In genomic region chr14:73739899-73740685, GRCh38 we compare ENCODE assay signal across 10 cellular contexts. TPM values are rescaled to one million over a fixed set of nuclear protein-coding genes. Genes with fewer than 3 reads are reported as not detected.
DNase-seq lines count a peak whose midpoint lies in the region; ATAC-seq, FAIRE-seq and TF ChIP-seq lines count a peak whose summit lies in the region.
"Had no signal": no experiment of that assay in that cellular context is flagged by ENCODE, and none has a peak within 500 bp of the region (broad histone marks: within the 10 kb centered on the region; RNA-seq: fewer than 3 reads in every experiment).

No MANE protein-coding gene starts in this region.

- peak overlapping the region in 2 of 3 experiments; percentile 59 to 75; a peak in 2 of 7 replicates for H3K27ac Mint-ChIP-seq in H9
- peak overlapping the region; percentile 94 for H3K27ac Mint-ChIP-seq in activated naive CD8-positive, alpha-beta T cell treated with anti-CD3 and anti-CD28 coated beads, Interleukin-2, amount 10 ng/mL, durations not matched to agents 7 days and 5 days
- peak overlapping the region; percentile 90 for H3K27ac Mint-ChIP-seq in stimulated activated effector memory CD8-positive, alpha-beta T cell treated with anti-CD3 and anti-CD28 coated beads, Interleukin-12 subunit alpha, Interleukin-12 subunit beta, amount 100 ng/mL, for 72 hours

- H3K9me3 Mint-ChIP-seq in H9 = no peaks in the 10 kb centered on the region
- no peaks in the 10 kb centered on the region for H3K9me3 Mint-ChIP-seq in activated naive CD8-positive, alpha-beta T cell treated with anti-CD3 and anti-CD28 coated beads, Interleukin-2, amount 10 ng/mL, durations not matched to agents 7 days and 5 days
- H3K9me3 Mint-ChIP-seq in stimulated activated effector memory CD8-positive, alpha-beta T cell treated with anti-CD3 and anti-CD28 coated beads, Interleukin-12 subunit alpha, Interleukin-12 subunit beta, amount 100 ng/mL, for 72 hours = no peaks in the 10 kb centered on the region
- H3K9me3 Mint-ChIP-seq: activated T-cell treated with anti-CD3 and anti-CD28 coated beads, Interleukin-2, amount 50 U/mL, for 4 hours had no signal

- H3K27me3 ChIP-seq in H9 (ENCODE audit: insufficient read depth, low read length) (no peaks in the 10 kb centered on the region), keratinocyte (ENCODE audit: control insufficient read depth, extremely low read depth, insufficient read depth, low read length) (no peaks in the 10 kb centered on the region)

- no peak overlapping the region; the same call in 1 of the 2 replicates for H2BK15ac ChIP-seq in H9 (ENCODE audit: low read depth, low read length)

- no peaks in the 10 kb centered on the region for H3K9me3 ChIP-seq in H9 (ENCODE audit: control insufficient read depth, low read depth, low read length)
- H3K9me3 ChIP-seq in keratinocyte (ENCODE audit: control insufficient read depth, low read depth, low read length) = no peaks in the 10 kb centered on the region

- H2AFZ ChIP-seq in H9 (ENCODE audit: low read length) (no peak overlapping the region), keratinocyte (ENCODE audit: control insufficient read depth, low read length) (no peak overlapping the region)

- H2BK20ac ChIP-seq in H9 (ENCODE audit: low read depth, low read length, poor library complexity, severe bottlenecking) = no peak overlapping the region

- H3K79me1 ChIP-seq in H9 (ENCODE audit: insufficient read depth, low read depth, low read length, poor library complexity, severe bottlenecking) = no peaks in the 10 kb centered on the region

- H4K8ac ChIP-seq in H9 (replicated peaks; ENCODE audit: insufficient read length, low read depth, low read length) = no peak overlapping the region

- H3K14ac ChIP-seq in H9 (ENCODE audit: insufficient read depth, low read length) = no peak overlapping the region; the same call in none of the 2 replicates

- H3K23ac ChIP-seq in H9 (ENCODE audit: insufficient read length, low read depth, low read length) = no peak overlapping the region

- H3K9me1 ChIP-seq in keratinocyte (ENCODE audit: control insufficient read depth, extremely low read depth, insufficient read depth, low read length) = peaks cover 13% of the 10 kb centered on the region

- H3K56ac ChIP-seq in H9 (ENCODE audit: insufficient read length, low read depth, low read length) = no peak overlapping the region

- ATAC-seq in activated naive CD8-positive, alpha-beta T cell treated with anti-CD3 and anti-CD28 coated beads, Interleukin-2, amount 10 ng/mL, durations not matched to agents 7 days and 5 days (ENCODE audit: low read depth) = no peak
- ATAC-seq in stimulated activated effector memory CD8-positive, alpha-beta T cell treated with anti-CD3 and anti-CD28 coated beads, Interleukin-12 subunit alpha, Interleukin-12 subunit beta, amount 100 ng/mL, for 72 hours = no peak
- ATAC-seq in HG03439 (IDR thresholded peaks at IDR 0.05; ENCODE audit: unreplicated experiment) = no peak
- ATAC-seq: activated T-cell treated with anti-CD3 and anti-CD28 coated beads, Interleukin-2, amount 50 U/mL, for 4 hours had no signal

- no peaks in the 10 kb centered on the region; the same call in 1 of the 2 replicates for H3K79me2 ChIP-seq in H9 (ENCODE audit: insufficient read depth, low read length)
- H3K79me2 ChIP-seq in keratinocyte (ENCODE audit: control insufficient read depth, insufficient read depth, low read length) = peaks cover 81% of the 10 kb centered on the region

- H3K36me3 Mint-ChIP-seq in H9 (ENCODE audit: insufficient read depth in 1 of 3, low read depth in 3 of 3) = peaks cover 2 to 13% (median 8%) of the 10 kb centered on the region in 3 experiments; a peak in 4 of 7 replicates
- H3K36me3 Mint-ChIP-seq in activated naive CD8-positive, alpha-beta T cell treated with anti-CD3 and anti-CD28 coated beads, Interleukin-2, amount 10 ng/mL, durations not matched to agents 7 days and 5 days = peaks cover 16% of the 10 kb centered on the region
- H3K36me3 Mint-ChIP-seq in stimulated activated effector memory CD8-positive, alpha-beta T cell treated with anti-CD3 and anti-CD28 coated beads, Interleukin-12 subunit alpha, Interleukin-12 subunit beta, amount 100 ng/mL, for 72 hours = peaks cover 81% of the 10 kb centered on the region

- H3K4ac ChIP-seq in H9 (ENCODE audit: low read depth, low read length) = no peak overlapping the region

- DNase-seq in H9 (peak; percentile 16), keratinocyte (ENCODE audit: low read depth, low spot score) (no peak), NCI-H1092 treated with DMSO at 0.1 percent for 48 hours (lab: John Stamatoyannopoulos, UW) (no peak), COR-L47 (lab: John Stamatoyannopoulos, UW) (no peak), activated T-cell treated with anti-CD3 and anti-CD28 coated beads for 4 hours (no peak)
- DNase-seq in activated naive CD8-positive, alpha-beta T cell treated with anti-CD3 and anti-CD28 coated beads, Interleukin-2, amount 10 ng/mL, durations not matched to agents 7 days and 5 days = no peak
- DNase-seq in stimulated activated effector memory CD8-positive, alpha-beta T cell treated with anti-CD3 and anti-CD28 coated beads, Interleukin-12 subunit alpha, Interleukin-12 subunit beta, amount 100 ng/mL, for 72 hours (ENCODE audit: low spot score in 2 of 2) = no peak
- DNase-seq: activated T-cell treated with anti-CD3 and anti-CD28 coated beads, Interleukin-2, amount 50 U/mL, for 4 hours; stimulated activated CD4-positive, alpha-beta T cell treated with anti-CD3 and anti-CD28 coated beads, Interleukin-2, amount 100 ng/mL, for 24 hours had no signal

- no peaks in the 10 kb centered on the region; the same call in 1 of the 2 replicates for H3K4me1 ChIP-seq in H9 (ENCODE audit: insufficient read depth, low read length)
- peaks cover 54% of the 10 kb centered on the region for H3K4me1 ChIP-seq in keratinocyte (ENCODE audit: control insufficient read depth, extremely low read depth, insufficient read depth, low read length)

- H3T11ph ChIP-seq in H9 (ENCODE audit: low read length) = no peak overlapping the region

- H3K4me3 Mint-ChIP-seq in H9 = no peak overlapping the region
- H3K4me3 Mint-ChIP-seq in activated naive CD8-positive, alpha-beta T cell treated with anti-CD3 and anti-CD28 coated beads, Interleukin-2, amount 10 ng/mL, durations not matched to agents 7 days and 5 days = no peak overlapping the region
- H3K4me3 Mint-ChIP-seq in stimulated activated effector memory CD8-positive, alpha-beta T cell treated with anti-CD3 and anti-CD28 coated beads, Interleukin-12 subunit alpha, Interleukin-12 subunit beta, amount 100 ng/mL, for 72 hours = no peak overlapping the region
- H3K4me3 Mint-ChIP-seq: activated T-cell treated with anti-CD3 and anti-CD28 coated beads, Interleukin-2, amount 50 U/mL, for 4 hours had no signal

- H2BK5ac ChIP-seq in H9 (ENCODE audit: insufficient read length, low read length) = no peak overlapping the region

- no peak overlapping the region for H2AK5ac ChIP-seq in H9 (ENCODE audit: insufficient read length, low read length)

- FAIRE-seq in keratinocyte (lab: Jason Lieb, UNC) = no peak

- no peak overlapping the region for H4K91ac ChIP-seq in H9 (ENCODE audit: insufficient read length, low read depth, low read length)

- no peak overlapping the region for H2BK12ac ChIP-seq in H9 (ENCODE audit: insufficient read length, low read depth, low read length)

- no peak overlapping the region for H3K4me3 ChIP-seq in keratinocyte (ENCODE audit: control insufficient read depth in 2 of 3, extremely low read depth in 1 of 3, insufficient read depth in 2 of 3, low read depth in 1 of 3, low read length in 3 of 3)

- H3K27ac ChIP-seq in H9 (ENCODE audit: insufficient read length, low read depth, low read length) = no peak overlapping the region
- H3K27ac ChIP-seq in keratinocyte (ENCODE audit: control insufficient read depth, insufficient read depth, low read length) = peak overlapping the region; percentile 42

- no peak overlapping the region for H2BK120ac ChIP-seq in H9 (ENCODE audit: low read depth, low read length, poor library complexity, severe bottlenecking)

- H3K18ac ChIP-seq in H9 (ENCODE audit: insufficient read length, low read depth, low read length) = no peak overlapping the region

- dilution Hi-C loops in keratinocyte (cut with MboI; ENCODE audit: extremely low pct_ligation_motif_present, low sequenced_read_pairs) = no loop called here

- no peak overlapping the region for H4K5ac ChIP-seq in H9 (ENCODE audit: insufficient read length, low read depth, low read length)

- no CpG with 5 or more reads among the region's 12 CpGs for WGBS in H9 (ENCODE audit: extremely low coverage, insufficient read length, low lambda C conversion rate)

- peaks cover 22 to 41% of the 10 kb centered on the region in 2 experiments for H3K36me3 ChIP-seq in keratinocyte (ENCODE audit: control insufficient read depth in 2 of 2, extremely low read depth in 1 of 2, insufficient read depth in 2 of 2, low read length in 2 of 2)

- H3K27me3 Mint-ChIP-seq in H9 (ENCODE audit: low read depth) = peaks cover under 1% of the 10 kb centered on the region; the same call in 1 of the 2 replicates
- no peaks in the 10 kb centered on the region for H3K27me3 Mint-ChIP-seq in activated naive CD8-positive, alpha-beta T cell treated with anti-CD3 and anti-CD28 coated beads, Interleukin-2, amount 10 ng/mL, durations not matched to agents 7 days and 5 days

- no peak overlapping the region for H3K9ac ChIP-seq in H9 (ENCODE audit: extremely low read depth, insufficient read length, low read length)
- peak overlapping the region; percentile 42 for H3K9ac ChIP-seq in keratinocyte (ENCODE audit: control insufficient read depth, extremely low read depth, insufficient read depth, low read length)

- POLR2A ChIA-PET in activated naive CD8-positive, alpha-beta T cell treated with anti-CD3 and anti-CD28 coated beads, Interleukin-2, amount 10 ng/mL, durations not matched to agents 7 days and 5 days (lab: Charles Lee) = interaction anchor here (0.8 to 10.1 kb wide), 4 partner anchors 10 to 112 kb away, joined by 3 to 286 read pairs (median 4); partner anchors contain the start of gene PTGR2

- TF ChIP-seq CTCF in H9 (conservative IDR thresholded peaks at IDR 0.05) = no peak
- no peak for TF ChIP-seq CTCF in keratinocyte (optimal IDR thresholded peaks at IDR 0.05 in 1 of 3, IDR thresholded peaks at IDR 0.05 in 1 of 3, conservative IDR thresholded peaks at IDR 0.05 in 1 of 3; ENCODE audit: extremely low read depth in 1 of 3, insufficient read depth in 2 of 3, low read length in 3 of 3)

- peaks cover 35 to 44% of the 10 kb centered on the region in 2 experiments for H3K4me1 Mint-ChIP-seq in H9
- peaks cover 49% of the 10 kb centered on the region for H3K4me1 Mint-ChIP-seq in activated naive CD8-positive, alpha-beta T cell treated with anti-CD3 and anti-CD28 coated beads, Interleukin-2, amount 10 ng/mL, durations not matched to agents 7 days and 5 days
- H3K4me1 Mint-ChIP-seq in stimulated activated effector memory CD8-positive, alpha-beta T cell treated with anti-CD3 and anti-CD28 coated beads, Interleukin-12 subunit alpha, Interleukin-12 subunit beta, amount 100 ng/mL, for 72 hours = peaks cover 63% of the 10 kb centered on the region

- H3K4me2 ChIP-seq in H9 (ENCODE audit: insufficient read depth, insufficient read length, low read length) (no peak overlapping the region), keratinocyte (ENCODE audit: control insufficient read depth, extremely low read depth, insufficient read depth, low read depth, low read length) (peak overlapping the region; percentile 93)

- H4K20me1 ChIP-seq in H9 (ENCODE audit: control insufficient read depth, insufficient read depth, insufficient read length) (no peaks in the 10 kb centered on the region), keratinocyte (ENCODE audit: control insufficient read depth, extremely low read depth, insufficient read depth, low read length) (peaks cover 22% of the 10 kb centered on the region)

- H3K23me2 ChIP-seq in H9 (ENCODE audit: insufficient read length, low read depth, low read length, poor library complexity, severe bottlenecking) = no peaks in the 10 kb centered on the region

RNA-seq across cellular contexts. Expression of gene PNMA1, which starts 25.9 kb away (rescaled TPM):
- total RNA-seq in H9 (2021) = 56.1 and 58.0 TPM in 2 replicates
- total RNA-seq in activated naive CD8-positive, alpha-beta T cell treated with anti-CD3 and anti-CD28 coated beads, Interleukin-2, amount 10 ng/mL, durations not matched to agents 7 days and 5 days = 10 to 100 TPM; 32.1 to 34.9 TPM
- polyA plus RNA-seq in keratinocyte = 5.9 to 16.8 TPM (median 8.2 TPM) in 3 replicates
- 12.9 TPM for polyA plus RNA-seq in keratinocyte (2011; ENCODE audit: low read depth)
- 10.9 and 12.3 TPM in 2 replicates for polyA plus RNA-seq in keratinocyte (2011; cell fraction: cytosol; rRNA removed)
- 24.4 and 25.3 TPM in 2 replicates for polyA plus RNA-seq in keratinocyte (2011; cell fraction: nucleus; rRNA removed)
- polyA plus RNA-seq in keratinocyte (2012; ENCODE audit: low replicate concordance) = 19.9 and 21.2 TPM in 2 replicates
- polyA minus RNA-seq in keratinocyte = 3.5 to 6.1 TPM (median 5.5 TPM) in 3 replicates
- 7.5 TPM for polyA minus RNA-seq in keratinocyte (2011; cell fraction: cytosol; rRNA and poly(A)+ RNA removed)
- polyA minus RNA-seq in keratinocyte (2011; cell fraction: nucleus; rRNA and poly(A)+ RNA removed) = 6.1 and 8.4 TPM in 2 replicates
